7 cellular contexts compared by ENCODE assay signal in the genomic region with DNA sequence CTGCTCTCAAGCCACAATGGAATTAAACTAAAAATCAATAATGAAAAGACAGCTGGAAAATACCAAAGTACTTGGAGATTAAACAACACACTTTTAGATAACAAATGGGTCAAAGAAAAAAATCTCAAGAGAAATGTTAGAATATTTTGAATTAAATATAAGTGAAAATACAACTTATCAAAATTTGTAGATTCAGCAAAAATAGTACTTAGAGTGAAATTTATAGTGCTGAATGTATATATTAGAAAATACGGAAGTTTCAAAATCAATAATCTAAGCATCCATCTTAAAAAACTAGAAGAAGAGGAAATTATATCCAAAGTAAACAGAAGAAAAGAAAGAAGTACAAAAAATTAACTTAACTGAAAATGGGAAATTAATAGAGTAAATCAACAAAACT.
"Had no signal": no experiment of that assay in that cellular context is flagged by ENCODE, and none has a peak within 500 bp of the region (broad histone marks: within the 10 kb centered on the region; RNA-seq: fewer than 3 reads in every experiment).

No MANE protein-coding gene starts in this region.

- FAIRE-seq: H1, H54, HTR-8/SVneo had no signal

- ATAC-seq: GM23338 had no signal

- DNase-seq: H9, HCEC 1CT, KBM-7 had no signal

- H3K27ac Mint-ChIP-seq: GM23338, H9 had no signal

- H3K4me3 Mint-ChIP-seq: GM23338, H9 had no signal

- H3K4me2 ChIP-seq: GM23338 had no signal

- H2AFZ ChIP-seq: GM23338 had no signal

- H3K4me3 ChIP-seq: GM23338 had no signal

- H3K9me3 Mint-ChIP-seq: GM23338 had no signal
